In genomic region chr7:32564542-32564941, GRCh38 we compare ENCODE assay signal across 18 cellular contexts.
A peak's percentile ranks its signal among the peaks of the same experiment; 100 is the strongest.
DNase-seq lines count a peak whose midpoint lies in the region; ATAC-seq and TF ChIP-seq lines count a peak whose summit lies in the region.
"Had no signal": no experiment of that assay in that cellular context is flagged by ENCODE, and none has a peak within 500 bp of the region (broad histone marks: within the 10 kb centered on the region; RNA-seq: fewer than 3 reads in every experiment).

No MANE protein-coding gene starts in this region.

- H3K9me2 ChIP-seq in HCT116 (ENCODE audit: insufficient read depth): no peaks in the 10 kb centered on the region

- ATAC-seq in HCT116 (no peak; the same call in 1 of the 2 replicates), HG03135 (IDR thresholded peaks at IDR 0.05; ENCODE audit: unreplicated experiment) (no peak), omental fat pad (ENCODE audit: low FRiP score) (no peak)
- ATAC-seq: activated T-cell treated with anti-CD3 and anti-CD28 coated beads, Interleukin-2, amount 50 U/mL, for 72 hours had no signal

- no peak for TF ChIP-seq POLR2A in HCT116 (IDR thresholded peaks at IDR 0.05; ENCODE audit: borderline replicate concordance, extremely low read depth, insufficient read depth, insufficient read length)
- no peak for TF ChIP-seq POLR2A in erythroblast (IDR thresholded peaks at IDR 0.05; ENCODE audit: low read length)

- H3K4me3 ChIP-seq in AG04450 (ENCODE audit: low read depth, low read length): no peak overlapping the region
- no peak overlapping the region for H3K4me3 ChIP-seq in HCT116 (replicated peaks in 1 of 2; ENCODE audit: low read depth in 1 of 2, low read length in 2 of 2)
- no peak overlapping the region for H3K4me3 ChIP-seq in cardiac fibroblast (replicated peaks in 1 of 2; ENCODE audit: low read depth in 2 of 2, low read length in 2 of 2)
- H3K4me3 ChIP-seq: thoracic aorta had no signal

- no peak overlapping the region for H2AFZ ChIP-seq in HCT116 (ENCODE audit: low read depth, low read length, poor library complexity, severe bottlenecking)

- H3K4me2 ChIP-seq in HCT116 (ENCODE audit: low read length): no peak overlapping the region

- POLR2A ChIA-PET in AG04450 (lab: Yijun Ruan, JAX) (no interaction called here), HCT116 (lab: Charles Lee) (no interaction called here)

- H3K79me2 ChIP-seq in HCT116 (ENCODE audit: insufficient read depth, low read length): no peaks in the 10 kb centered on the region

- H3K4me1 ChIP-seq in HCT116 (ENCODE audit: control insufficient read depth in 1 of 2, insufficient read depth in 2 of 2, low read length in 2 of 2): no peaks in the 10 kb centered on the region

- H3K27me3 ChIP-seq in AG04450 (ENCODE audit: control insufficient read depth, insufficient read depth, low read length) (no peaks in the 10 kb centered on the region), HCT116 (ENCODE audit: insufficient read depth, low read length) (no peaks in the 10 kb centered on the region)

- intact Hi-C loops in HCT116 (cut with micrococcal nuclease): no loop called here

- BruUV-seq in HCT116 (replicated peaks; lab: Mats Ljungman, UMichigan): TSS peak; percentile 3

- no peak for TF ChIP-seq CTCF in AG04450 (IDR thresholded peaks at IDR 0.05; ENCODE audit: low read depth, low read length)
- no peak for TF ChIP-seq CTCF in HCT116 (IDR thresholded peaks at IDR 0.05 in 2 of 3, conservative IDR thresholded peaks at IDR 0.05 in 1 of 3; ENCODE audit: borderline replicate concordance in 1 of 3, insufficient read depth in 1 of 3, low read depth in 2 of 3, low read length in 2 of 3)
- no peak for TF ChIP-seq CTCF in cardiac fibroblast (IDR thresholded peaks at IDR 0.05; ENCODE audit: low read depth, low read length)
- no peak for TF ChIP-seq CTCF in omental fat pad (IDR thresholded peaks at IDR 0.05)

- H3K9me3 ChIP-seq in AG04450 (ENCODE audit: control insufficient read depth, insufficient read depth, low read length): no peaks in the 10 kb centered on the region
- no peaks in the 10 kb centered on the region for H3K9me3 ChIP-seq in HCT116 (ENCODE audit: control insufficient read depth in 1 of 2, insufficient read depth in 1 of 2, low read depth in 1 of 2, low read length in 2 of 2)
- H3K9me3 ChIP-seq: thoracic aorta had no signal

- H3K36me3 ChIP-seq in HCT116 (ENCODE audit: control insufficient read depth in 1 of 2, insufficient read depth in 2 of 2, low read length in 2 of 2): peaks cover 9 to 10% of the 10 kb centered on the region in 2 experiments

- no peaks in the 10 kb centered on the region for H4K20me1 ChIP-seq in HCT116 (ENCODE audit: insufficient read depth)

- DNase-seq in AG04450 (ENCODE audit: low read depth, low spot score): peak; percentile 24
- no peak for DNase-seq in HCT116 (ENCODE audit: low read depth, low spot score)
- peak; percentile 60 to 69 for DNase-seq in cardiac fibroblast (ENCODE audit: low read depth in 2 of 2)
- peak; percentile 69 for DNase-seq in left kidney (ENCODE audit: low read depth, low spot score)
- DNase-seq in erythroblast (lab: John Stamatoyannopoulos, UW): no peak
- no peak for DNase-seq in islet precursor cell
- no peak for DNase-seq in omental fat pad (ENCODE audit: low spot score)
- DNase-seq: activated CD4-positive, alpha-beta T cell treated with anti-CD3 and anti-CD28 coated beads, Interleukin-2, amount 50 U/mL, for 48 hours; activated T-cell treated with anti-CD3 and anti-CD28 coated beads, Interleukin-2, amount 50 U/mL, for 72 hours; cerebellar nuclear complex; H9; NCI-H1930; NCI-H524 treated with DMSO at 0.1 percent for 48 hours; OCI-M1; stimulated activated CD4-positive, alpha-beta T cell treated with anti-CD3 and anti-CD28 coated beads, Interleukin-4, amount 100 ng/mL, for 24 hours; stimulated activated CD8-positive, alpha-beta memory T cell treated with anti-CD3 and anti-CD28 coated beads, Interleukin-4, amount 100 ng/mL, for 48 hours had no signal

- no peak overlapping the region for H3K9ac ChIP-seq in HCT116 (ENCODE audit: low read length)

- RAD21 ChIA-PET in HCT116 (lab: Charles Lee; ENCODE audit: low non-redundant PET in 1 of 2, low total read pairs in 2 of 2, uncharacterized antibody in 2 of 2, unreplicated experiment in 2 of 2): no interaction called here

- TF ChIP-seq RAD21 in HCT116 (IDR thresholded peaks at IDR 0.05; ENCODE audit: low read depth): no peak

- H3K27ac ChIP-seq in AG04450 (ENCODE audit: low read depth, low read length) (no peak overlapping the region), HCT116 (ENCODE audit: low read depth, low read length) (no peak overlapping the region)
- H3K27ac ChIP-seq: thoracic aorta had no signal

- CTCF ChIA-PET in AG04450 (lab: Charles Lee) (interaction anchor here (0.6 to 1.2 kb wide), 3 partner anchors 11 to 73 kb away, joined by 3 to 4 read pairs (median 3); no protein-coding TSS in a partner anchor), HCT116 (lab: Charles Lee) (no interaction called here)

TF ChIP-seq in HCT116, 20 proteins besides CTCF, POLR2A, EP300 and RAD21:
- TF ChIP-seq ATF3 (IDR thresholded peaks at IDR 0.05) (no peak), SP1 (IDR thresholded peaks at IDR 0.05; ENCODE audit: low read depth) (no peak), EGR1 (IDR thresholded peaks at IDR 0.05; ENCODE audit: low read depth) (no peak), FOSL1 (IDR thresholded peaks at IDR 0.05; ENCODE audit: low read depth) (no peak), SIN3A (IDR thresholded peaks at IDR 0.05; ENCODE audit: low read depth) (no peak), YY1 (IDR thresholded peaks at IDR 0.05; ENCODE audit: extremely low read depth, insufficient replicate concordance, low read depth, low read length) (no peak), MAX (IDR thresholded peaks at IDR 0.05) (no peak)

Comparison
In these comparisons a context has a peak if more than half of its experiments do, and no peak if none do; other contexts are left out.
1. DNase-seq: peak in AG04450 (single experiment), cardiac fibroblast (2 of 2) and left kidney (single experiment); none in HCT116 (single experiment), erythroblast (0 of 2), islet precursor cell (single experiment) and omental fat pad (single experiment).